Comparison of ENCODE assay signal across 9 cellular contexts in genomic region chr1:221203224-221204054, GRCh38.
DNase-seq lines count a peak whose midpoint lies in the region; ATAC-seq and TF ChIP-seq lines count a peak whose summit lies in the region.
"Had no signal": no experiment of that assay in that cellular context is flagged by ENCODE, and none has a peak within 500 bp of the region (broad histone marks: within the 10 kb centered on the region; RNA-seq: fewer than 3 reads in every experiment).

No MANE protein-coding gene starts in this region.

- TF ChIP-seq EP300 in Ishikawa (IDR thresholded peaks at IDR 0.05; ENCODE audit: borderline replicate concordance), result no peak

- H3K4me1 ChIP-seq in CD8-positive, alpha-beta T cell (ENCODE audit: insufficient read depth, low read length), result no peaks in the 10 kb centered on the region
- H3K4me1 ChIP-seq in SJCRH30 (0 out of 2 replicates have a peak, but pooled peaks cover 2% of the 10 kb centered on the region), cardiac muscle cell (ENCODE audit: low read depth) (no peaks in the 10 kb centered on the region)

- H3K9me3 Mint-ChIP-seq in CD8-positive, alpha-beta T cell, result peaks cover 2% of the 10 kb centered on the region
- no peaks in the 10 kb centered on the region for H3K9me3 Mint-ChIP-seq in activated naive CD4-positive, alpha-beta T cell treated with anti-CD3 and anti-CD28 coated beads, Interleukin-2, amount 10 ng/mL, durations not matched to agents 7 days and 5 days

- no peak overlapping the region for H3K4me3 ChIP-seq in CD8-positive, alpha-beta T cell (ENCODE audit: low read depth, low read length)
- H3K4me3 ChIP-seq in SJCRH30, result no peak overlapping the region
- no peak overlapping the region for H3K4me3 ChIP-seq in cardiac muscle cell
- H3K4me3 ChIP-seq: SK-N-MC had no signal

- CTCF ChIA-PET in CD8-positive, alpha-beta T cell (lab: Charles Lee), result interaction anchor here (0.6 to 2.1 kb wide), 8 partner anchors 9 to 387 kb away, joined by 3 to 10 read pairs (median 3); no protein-coding TSS in a partner anchor
- CTCF ChIA-PET in activated naive CD4-positive, alpha-beta T cell treated with anti-CD3 and anti-CD28 coated beads, Interleukin-2, amount 10 ng/mL, durations not matched to agents 7 days and 5 days (lab: Charles Lee), result interaction anchor here (0.6 to 3.1 kb wide), 14 partner anchors 10 to 404 kb away, joined by 3 to 19 read pairs (median 4); no protein-coding TSS in a partner anchor

- TF ChIP-seq RAD21 in Ishikawa (IDR thresholded peaks at IDR 0.05; ENCODE audit: low read depth), result peak; percentile 66

- H3K9me3 ChIP-seq in CD8-positive, alpha-beta T cell (ENCODE audit: low read length), result no peaks in the 10 kb centered on the region
- H3K9me3 ChIP-seq in SJCRH30 (replicated peaks) (no peaks in the 10 kb centered on the region), cardiac muscle cell (ENCODE audit: low read depth) (no peaks in the 10 kb centered on the region)

- no peak overlapping the region for H3K4me3 Mint-ChIP-seq in CD8-positive, alpha-beta T cell
- H3K4me3 Mint-ChIP-seq in activated naive CD4-positive, alpha-beta T cell treated with anti-CD3 and anti-CD28 coated beads, Interleukin-2, amount 10 ng/mL, durations not matched to agents 7 days and 5 days, result no peak overlapping the region

- no peaks in the 10 kb centered on the region for H3K27me3 ChIP-seq in CD8-positive, alpha-beta T cell (ENCODE audit: insufficient read depth, low read length)
- H3K27me3 ChIP-seq in SJCRH30, result no peaks in the 10 kb centered on the region
- H3K27me3 ChIP-seq in cardiac muscle cell, result no peaks in the 10 kb centered on the region

- H3K27ac Mint-ChIP-seq in CD8-positive, alpha-beta T cell, result no peak overlapping the region
- no peak overlapping the region for H3K27ac Mint-ChIP-seq in activated naive CD4-positive, alpha-beta T cell treated with anti-CD3 and anti-CD28 coated beads, Interleukin-2, amount 10 ng/mL, durations not matched to agents 7 days and 5 days

- no peaks in the 10 kb centered on the region for H3K4me1 Mint-ChIP-seq in CD8-positive, alpha-beta T cell (ENCODE audit: low read depth)
- H3K4me1 Mint-ChIP-seq in activated naive CD4-positive, alpha-beta T cell treated with anti-CD3 and anti-CD28 coated beads, Interleukin-2, amount 10 ng/mL, durations not matched to agents 7 days and 5 days, result no peaks in the 10 kb centered on the region

- peak; percentile 10 to 68 (median 54) for DNase-seq in CD8-positive, alpha-beta T cell
- peak; percentile 77 to 91 for DNase-seq in SJCRH30
- DNase-seq in activated naive CD4-positive, alpha-beta T cell treated with anti-CD3 and anti-CD28 coated beads, Interleukin-2, amount 10 ng/mL, durations not matched to agents 7 days and 5 days, result peak; percentile 72
- DNase-seq in cardiac muscle cell (ENCODE audit: low read depth in 1 of 2, low spot score in 1 of 2), result peak; percentile 82
- peak; percentile 91 for DNase-seq in posterior vena cava (ENCODE audit: low spot score)
- peak; percentile 86 for DNase-seq in ureter (ENCODE audit: low spot score)

- H3K36me3 ChIP-seq in CD8-positive, alpha-beta T cell (ENCODE audit: insufficient read depth, low read length), result no peaks in the 10 kb centered on the region
- H3K36me3 ChIP-seq in SJCRH30, result no peaks in the 10 kb centered on the region
- H3K36me3 ChIP-seq in cardiac muscle cell, result no peaks in the 10 kb centered on the region

- no peak for ATAC-seq in CD8-positive, alpha-beta T cell
- ATAC-seq in GM19463 (IDR thresholded peaks at IDR 0.05; ENCODE audit: unreplicated experiment), result peak; percentile 58

- no peaks in the 10 kb centered on the region for H3K36me3 Mint-ChIP-seq in CD8-positive, alpha-beta T cell
- no peaks in the 10 kb centered on the region for H3K36me3 Mint-ChIP-seq in activated naive CD4-positive, alpha-beta T cell treated with anti-CD3 and anti-CD28 coated beads, Interleukin-2, amount 10 ng/mL, durations not matched to agents 7 days and 5 days

- TF ChIP-seq CTCF in CD8-positive, alpha-beta T cell (IDR thresholded peaks at IDR 0.05), result peak; percentile 66
- TF ChIP-seq CTCF in cardiac muscle cell (IDR thresholded peaks at IDR 0.05; ENCODE audit: low read depth, low read length), result peak; percentile 86

- peaks cover 6% of the 10 kb centered on the region for H3K27me3 Mint-ChIP-seq in CD8-positive, alpha-beta T cell (ENCODE audit: low read depth)
- H3K27me3 Mint-ChIP-seq in activated naive CD4-positive, alpha-beta T cell treated with anti-CD3 and anti-CD28 coated beads, Interleukin-2, amount 10 ng/mL, durations not matched to agents 7 days and 5 days, result peaks cover 4% of the 10 kb centered on the region

- intact Hi-C loops in CD8-positive, alpha-beta T cell (cut with DNase I, micrococcal nuclease), result loop anchor here in 1 of 2 experiments (2.0 kb wide), 1 partner anchor 393 kb away; no protein-coding TSS in a partner anchor
- intact Hi-C loops in posterior vena cava (cut with DNase I), result loop anchor here in 1 of 2 donors (5.0 kb wide), 1 partner anchor 316 kb away; no protein-coding TSS in a partner anchor

- POLR2A ChIA-PET in CD8-positive, alpha-beta T cell (lab: Charles Lee), result interaction anchor here (0.6 kb wide), 1 partner anchor 512 kb away, joined by 3 read pairs; no protein-coding TSS in a partner anchor

- no peak overlapping the region for H3K27ac ChIP-seq in CD8-positive, alpha-beta T cell (ENCODE audit: low read depth, low read length)
- no peak overlapping the region for H3K27ac ChIP-seq in SJCRH30
- H3K27ac ChIP-seq in cardiac muscle cell, result no peak overlapping the region
- H3K27ac ChIP-seq: SK-N-MC had no signal

TF ChIP-seq in Ishikawa, 13 proteins besides CTCF, POLR2A, EP300 and RAD21:
- TF ChIP-seq REST (IDR thresholded peaks at IDR 0.05; ENCODE audit: low read depth) (no peak), TEAD4 (IDR thresholded peaks at IDR 0.05) (no peak), YY1 (IDR thresholded peaks at IDR 0.05; ENCODE audit: low read depth) (no peak), USF1 (IDR thresholded peaks at IDR 0.05) (no peak), MAX (IDR thresholded peaks at IDR 0.05) (no peak), TAF1 (IDR thresholded peaks at IDR 0.05; ENCODE audit: low read depth) (no peak), TCF12 (IDR thresholded peaks at IDR 0.05; ENCODE audit: low read depth) (no peak), EGR1 (IDR thresholded peaks at IDR 0.05) (no peak)
